8 cellular contexts compared by ENCODE assay signal in genomic region chr15:79007066-79007465, GRCh38.
A peak's percentile ranks its signal among the peaks of the same experiment; 100 is the strongest.
DNase-seq lines count a peak whose midpoint lies in the region; ATAC-seq, FAIRE-seq and TF ChIP-seq lines count a peak whose summit lies in the region.

No MANE protein-coding gene starts in this region.

- H3K36me3 ChIP-seq in SJCRH30 (no peaks in the 10 kb centered on the region), small intestine (ENCODE audit: control insufficient read depth in 2 of 2, insufficient read depth in 2 of 2, low read length in 2 of 2) (no peaks in the 10 kb centered on the region)

- 39 to 50% (median 43%) methylated on average over 3 of the region's 3 CpGs for WGBS in small intestine, 3 donors

- no peaks in the 10 kb centered on the region for H3K27me3 ChIP-seq in SJCRH30
- no peaks in the 10 kb centered on the region for H3K27me3 ChIP-seq in small intestine (ENCODE audit: control insufficient read depth in 2 of 2, insufficient read depth in 2 of 2, low read length in 2 of 2)

- ATAC-seq in GM18909 (IDR thresholded peaks at IDR 0.05; ENCODE audit: poor library complexity, unreplicated experiment) (no peak), GM19035 (IDR thresholded peaks at IDR 0.05; ENCODE audit: unreplicated experiment) (no peak), HG03460 (IDR thresholded peaks at IDR 0.05; ENCODE audit: unreplicated experiment) (no peak)

- H3K4me3 ChIP-seq in SJCRH30 (no peak overlapping the region), small intestine (ENCODE audit: low read depth in 1 of 2, low read length in 2 of 2) (no peak overlapping the region)

- in situ Hi-C loops in GM13976 (cut with MboI; ENCODE audit: low sequenced_read_pairs, unreplicated experiment): no loop called here

- no peak for FAIRE-seq in small intestine (lab: Jason Lieb, UNC)

- H3K4me1 ChIP-seq in SJCRH30: peaks cover 23% of the 10 kb centered on the region
- peaks cover 0 to 3% of the 10 kb centered on the region in 2 donors for H3K4me1 ChIP-seq in small intestine (ENCODE audit: control insufficient read depth in 2 of 2, insufficient read depth in 1 of 2, low read depth in 1 of 2, low read length in 1 of 2)

- H3K9me3 ChIP-seq in SJCRH30 (replicated peaks): no peaks in the 10 kb centered on the region
- no peaks in the 10 kb centered on the region for H3K9me3 ChIP-seq in small intestine (ENCODE audit: control insufficient read depth, low read depth)

- DNase-seq in GM13976 (ENCODE audit: low spot score): peak; percentile 49
- DNase-seq in SJCRH30: peak; percentile 63 to 79
- peak; percentile 58 for DNase-seq in fibroblast of peridontal ligament (ENCODE audit: extremely low read depth)
- DNase-seq in small intestine: peak; percentile 37

- H3K27ac ChIP-seq in 22Rv1 (no peak overlapping the region), SJCRH30 (no peak overlapping the region), small intestine (ENCODE audit: low read depth in 1 of 2, low read length in 1 of 2) (no peak overlapping the region)

- TF ChIP-seq CTCF in 22Rv1 (IDR thresholded peaks at IDR 0.05) (peak; percentile 95), GM13976 (IDR thresholded peaks at IDR 0.05; ENCODE audit: borderline replicate concordance, control extremely low read depth, extremely low read depth, insufficient read depth, missing control alignments) (peak; percentile 37)
